8 cellular contexts compared by ENCODE assay signal in the genomic region with DNA sequence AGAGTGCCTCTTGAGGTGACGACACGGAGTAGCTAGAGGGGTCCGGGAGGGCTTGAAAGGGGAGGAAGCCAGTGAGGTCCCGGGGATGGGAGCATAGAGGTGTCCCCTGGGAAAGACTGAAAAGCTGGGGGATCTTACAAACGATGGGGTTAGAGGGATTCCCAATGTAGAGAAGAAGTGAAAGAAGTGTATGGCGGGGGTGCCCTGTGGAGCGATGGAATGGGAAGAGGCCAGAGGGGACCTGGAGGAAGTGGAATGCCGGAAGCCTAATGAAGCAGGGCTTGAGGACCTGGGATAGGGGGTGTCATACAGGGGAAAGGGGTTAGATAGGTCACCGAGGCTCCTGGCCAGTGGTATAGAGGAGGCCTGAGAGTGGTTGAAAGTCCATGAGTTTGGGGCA. TPM values are rescaled to one million over a fixed set of nuclear protein-coding genes. Genes with fewer than 3 reads are reported as not detected.
DNase-seq lines count a peak whose midpoint lies in the region; ATAC-seq and TF ChIP-seq lines count a peak whose summit lies in the region.

No MANE protein-coding gene starts in this region.

- peak overlapping the region; percentile 92 to 95 (median 94) for H3K27ac ChIP-seq in esophagus squamous epithelium

- peak overlapping the region; percentile 91 for H3K4me3 Mint-ChIP-seq in progenitor cell of endocrine pancreas (ENCODE audit: low read depth)

- no peaks in the 10 kb centered on the region for H3K9me3 ChIP-seq in ES-I3 (ENCODE audit: control insufficient read depth, insufficient read depth, low read length)
- no peaks in the 10 kb centered on the region for H3K9me3 ChIP-seq in esophagus squamous epithelium

- peak overlapping the region; percentile 81 for H3K9ac ChIP-seq in ES-I3 (ENCODE audit: low read depth, low read length)

- H3K4me3 ChIP-seq in esophagus squamous epithelium = peak overlapping the region; percentile 79 to 98 (median 92)

- no peaks in the 10 kb centered on the region; the same call in 1 of the 2 replicates for H3K36me3 ChIP-seq in ES-I3 (ENCODE audit: insufficient read depth, low read length)
- H3K36me3 ChIP-seq in esophagus squamous epithelium = peaks cover 0 to 6% (median 0%) of the 10 kb centered on the region in 3 donors

- peaks cover 15% of the 10 kb centered on the region for H3K4me1 Mint-ChIP-seq in progenitor cell of endocrine pancreas (ENCODE audit: low read depth)

- intact Hi-C loops in esophagus squamous epithelium (cut with DNase I) = no loop called here

- peaks cover 6% of the 10 kb centered on the region for H3K4me1 ChIP-seq in ES-I3 (ENCODE audit: insufficient read depth, low read length)
- peaks cover 13 to 47% (median 16%) of the 10 kb centered on the region in 3 donors for H3K4me1 ChIP-seq in esophagus squamous epithelium

- no peaks in the 10 kb centered on the region for H3K9me3 Mint-ChIP-seq in progenitor cell of endocrine pancreas (ENCODE audit: low read depth)

- DNase-seq in RKO (ENCODE audit: low spot score) (peak; percentile 41), esophagus squamous epithelium (lab: John Stamatoyannopoulos, UW) (no peak), progenitor cell of endocrine pancreas (ENCODE audit: low spot score, unreplicated experiment) (no peak), NCI-H2081 treated with DMSO at 0.1 percent for 48 hours (lab: John Stamatoyannopoulos, UW) (no peak), ureter (ENCODE audit: low spot score) (no peak), NK-92 (lab: John Stamatoyannopoulos, UW; ENCODE audit: unreplicated experiment) (no peak)

- no peak for ATAC-seq in HG03025 (IDR thresholded peaks at IDR 0.05; ENCODE audit: low FRiP score, unreplicated experiment)

- H3K36me3 Mint-ChIP-seq in progenitor cell of endocrine pancreas (ENCODE audit: insufficient read depth) = no peaks in the 10 kb centered on the region

- H3K27me3 ChIP-seq in esophagus squamous epithelium = no peaks in the 10 kb centered on the region

- 0 to 1% methylated on average over 9 of the region's 9 CpGs for WGBS in esophagus squamous epithelium, 2 donors

- H3K27ac Mint-ChIP-seq in progenitor cell of endocrine pancreas = peak overlapping the region; percentile 75

- TF ChIP-seq POLR2A in esophagus squamous epithelium (IDR thresholded peaks at IDR 0.05) = no peak

- no peak for TF ChIP-seq CTCF in esophagus squamous epithelium (IDR thresholded peaks at IDR 0.05)
- TF ChIP-seq CTCF in progenitor cell of endocrine pancreas (IDR thresholded peaks at IDR 0.05; ENCODE audit: unreplicated experiment) = no peak

- no peaks in the 10 kb centered on the region for H3K27me3 Mint-ChIP-seq in progenitor cell of endocrine pancreas

RNA-seq across cellular contexts. Expression of a gene that starts 0.6 kb away (rescaled TPM):
- total RNA-seq in esophagus squamous epithelium (10 to 100 TPM; 50.7 to 77.8 (median 65.8) TPM), progenitor cell of endocrine pancreas (76.0 and 76.3 TPM in 2 replicates), ureter (66.6 TPM)

RNA-seq across cellular contexts. Expression of a gene that starts 4.3 kb away (rescaled TPM):
- not detected for total RNA-seq in esophagus squamous epithelium
- total RNA-seq in progenitor cell of endocrine pancreas = not detected in 2 replicates
- 0.44 TPM for total RNA-seq in ureter

RNA-seq across cellular contexts. Expression of a gene that starts 45.7 kb away (rescaled TPM):
- total RNA-seq in esophagus squamous epithelium = 10 to 100 TPM in 1 of 4 donors, 1 to 10 TPM in 3; 4.7 to 13.7 (median 8.1) TPM
- total RNA-seq in progenitor cell of endocrine pancreas = 37.8 and 40.0 TPM in 2 replicates
- 13.0 TPM for total RNA-seq in ureter

RNA-seq across cellular contexts. Expression of a gene that starts 50.7 kb away (rescaled TPM):
- total RNA-seq in esophagus squamous epithelium (10 to 100 TPM; 16.9 to 27.7 (median 23.9) TPM), progenitor cell of endocrine pancreas (136 and 141 TPM in 2 replicates), ureter (42.2 TPM)
